Comparison of ENCODE assay signal across 1 cellular context in the genomic region with DNA sequence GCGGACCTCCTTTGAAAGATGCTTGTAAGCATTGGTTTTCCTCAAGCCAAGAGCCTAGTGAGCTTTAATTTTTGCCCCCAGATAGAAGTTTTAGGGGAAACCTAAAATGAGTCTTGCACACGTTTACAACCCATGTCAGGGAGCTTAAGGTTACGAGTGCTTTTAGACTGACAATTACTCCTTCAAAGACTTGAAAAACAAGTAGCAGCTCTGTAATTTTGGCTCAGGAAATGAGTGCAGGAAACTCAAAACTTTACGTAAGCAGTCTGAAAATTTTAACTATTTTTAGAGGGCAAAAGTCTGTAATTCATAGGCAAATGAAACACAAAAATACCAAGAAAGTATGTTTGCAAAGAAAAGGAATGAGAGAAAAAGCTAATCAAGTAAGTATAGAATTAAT.
TF ChIP-seq lines count a peak whose summit lies in the region.

No MANE protein-coding gene starts in this region.

TF ChIP-seq in GM12878, 131 proteins besides CTCF, POLR2A, EP300 and RAD21 (continued from another document):
- TF ChIP-seq, protein P1, sequence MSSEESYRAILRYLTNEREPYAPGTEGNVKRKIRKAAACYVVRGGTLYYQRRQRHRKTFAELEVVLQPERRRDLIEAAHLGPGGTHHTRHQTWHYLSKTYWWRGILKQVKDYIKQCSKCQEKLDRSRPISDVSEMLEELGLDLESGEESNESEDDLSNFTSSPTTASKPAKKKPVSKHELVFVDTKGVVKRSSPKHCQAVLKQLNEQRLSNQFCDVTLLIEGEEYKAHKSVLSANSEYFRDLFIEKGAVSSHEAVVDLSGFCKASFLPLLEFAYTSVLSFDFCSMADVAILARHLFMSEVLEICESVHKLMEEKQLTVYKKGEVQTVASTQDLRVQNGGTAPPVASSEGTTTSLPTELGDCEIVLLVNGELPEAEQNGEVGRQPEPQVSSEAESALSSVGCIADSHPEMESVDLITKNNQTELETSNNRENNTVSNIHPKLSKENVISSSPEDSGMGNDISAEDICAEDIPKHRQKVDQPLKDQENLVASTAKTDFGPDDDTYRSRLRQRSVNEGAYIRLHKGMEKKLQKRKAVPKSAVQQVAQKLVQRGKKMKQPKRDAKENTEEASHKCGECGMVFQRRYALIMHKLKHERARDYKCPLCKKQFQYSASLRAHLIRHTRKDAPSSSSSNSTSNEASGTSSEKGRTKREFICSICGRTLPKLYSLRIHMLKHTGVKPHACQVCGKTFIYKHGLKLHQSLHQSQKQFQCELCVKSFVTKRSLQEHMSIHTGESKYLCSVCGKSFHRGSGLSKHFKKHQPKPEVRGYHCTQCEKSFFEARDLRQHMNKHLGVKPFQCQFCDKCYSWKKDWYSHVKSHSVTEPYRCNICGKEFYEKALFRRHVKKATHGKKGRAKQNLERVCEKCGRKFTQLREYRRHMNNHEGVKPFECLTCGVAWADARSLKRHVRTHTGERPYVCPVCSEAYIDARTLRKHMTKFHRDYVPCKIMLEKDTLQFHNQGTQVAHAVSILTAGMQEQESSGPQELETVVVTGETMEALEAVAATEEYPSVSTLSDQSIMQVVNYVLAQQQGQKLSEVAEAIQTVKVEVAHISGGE (CRISPR knock-in tag; IDR thresholded peaks at IDR 0.05) = no peak
- TF ChIP-seq SIN3A (IDR thresholded peaks at IDR 0.05; ENCODE audit: low read depth, low read length) (no peak), SUZ12 (IDR thresholded peaks at IDR 0.05; ENCODE audit: unreplicated experiment) (no peak), CEBPB (IDR thresholded peaks at IDR 0.05; ENCODE audit: borderline replicate concordance in 1 of 2, low read depth in 2 of 2, low read length in 2 of 2) (no peak), FOS (IDR thresholded peaks at IDR 0.05; ENCODE audit: borderline replicate concordance, extremely low read depth, insufficient read length) (no peak)
- TF ChIP-seq, protein P2, sequence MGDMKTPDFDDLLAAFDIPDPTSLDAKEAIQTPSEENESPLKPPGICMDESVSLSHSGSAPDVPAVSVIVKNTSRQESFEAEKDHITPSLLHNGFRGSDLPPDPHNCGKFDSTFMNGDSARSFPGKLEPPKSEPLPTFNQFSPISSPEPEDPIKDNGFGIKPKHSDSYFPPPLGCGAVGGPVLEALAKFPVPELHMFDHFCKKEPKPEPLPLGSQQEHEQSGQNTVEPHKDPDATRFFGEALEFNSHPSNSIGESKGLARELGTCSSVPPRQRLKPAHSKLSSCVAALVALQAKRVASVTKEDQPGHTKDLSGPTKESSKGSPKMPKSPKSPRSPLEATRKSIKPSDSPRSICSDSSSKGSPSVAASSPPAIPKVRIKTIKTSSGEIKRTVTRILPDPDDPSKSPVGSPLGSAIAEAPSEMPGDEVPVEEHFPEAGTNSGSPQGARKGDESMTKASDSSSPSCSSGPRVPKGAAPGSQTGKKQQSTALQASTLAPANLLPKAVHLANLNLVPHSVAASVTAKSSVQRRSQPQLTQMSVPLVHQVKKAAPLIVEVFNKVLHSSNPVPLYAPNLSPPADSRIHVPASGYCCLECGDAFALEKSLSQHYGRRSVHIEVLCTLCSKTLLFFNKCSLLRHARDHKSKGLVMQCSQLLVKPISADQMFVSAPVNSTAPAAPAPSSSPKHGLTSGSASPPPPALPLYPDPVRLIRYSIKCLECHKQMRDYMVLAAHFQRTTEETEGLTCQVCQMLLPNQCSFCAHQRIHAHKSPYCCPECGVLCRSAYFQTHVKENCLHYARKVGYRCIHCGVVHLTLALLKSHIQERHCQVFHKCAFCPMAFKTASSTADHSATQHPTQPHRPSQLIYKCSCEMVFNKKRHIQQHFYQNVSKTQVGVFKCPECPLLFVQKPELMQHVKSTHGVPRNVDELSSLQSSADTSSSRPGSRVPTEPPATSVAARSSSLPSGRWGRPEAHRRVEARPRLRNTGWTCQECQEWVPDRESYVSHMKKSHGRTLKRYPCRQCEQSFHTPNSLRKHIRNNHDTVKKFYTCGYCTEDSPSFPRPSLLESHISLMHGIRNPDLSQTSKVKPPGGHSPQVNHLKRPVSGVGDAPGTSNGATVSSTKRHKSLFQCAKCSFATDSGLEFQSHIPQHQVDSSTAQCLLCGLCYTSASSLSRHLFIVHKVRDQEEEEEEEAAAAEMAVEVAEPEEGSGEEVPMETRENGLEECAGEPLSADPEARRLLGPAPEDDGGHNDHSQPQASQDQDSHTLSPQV (IDR thresholded peaks at IDR 0.05) = 0 out of 2 replicates have a peak, but pooled peaks have one; percentile 17
- TF ChIP-seq, protein P3, sequence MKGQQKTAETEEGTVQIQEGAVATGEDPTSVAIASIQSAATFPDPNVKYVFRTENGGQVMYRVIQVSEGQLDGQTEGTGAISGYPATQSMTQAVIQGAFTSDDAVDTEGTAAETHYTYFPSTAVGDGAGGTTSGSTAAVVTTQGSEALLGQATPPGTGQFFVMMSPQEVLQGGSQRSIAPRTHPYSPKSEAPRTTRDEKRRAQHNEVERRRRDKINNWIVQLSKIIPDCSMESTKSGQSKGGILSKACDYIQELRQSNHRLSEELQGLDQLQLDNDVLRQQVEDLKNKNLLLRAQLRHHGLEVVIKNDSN (IDR thresholded peaks at IDR 0.05; ENCODE audit: borderline replicate concordance, extremely low read length, insufficient read depth, low read depth, low read length) = no peak
